1 cellular context compared by ENCODE assay signal in the genomic region with DNA sequence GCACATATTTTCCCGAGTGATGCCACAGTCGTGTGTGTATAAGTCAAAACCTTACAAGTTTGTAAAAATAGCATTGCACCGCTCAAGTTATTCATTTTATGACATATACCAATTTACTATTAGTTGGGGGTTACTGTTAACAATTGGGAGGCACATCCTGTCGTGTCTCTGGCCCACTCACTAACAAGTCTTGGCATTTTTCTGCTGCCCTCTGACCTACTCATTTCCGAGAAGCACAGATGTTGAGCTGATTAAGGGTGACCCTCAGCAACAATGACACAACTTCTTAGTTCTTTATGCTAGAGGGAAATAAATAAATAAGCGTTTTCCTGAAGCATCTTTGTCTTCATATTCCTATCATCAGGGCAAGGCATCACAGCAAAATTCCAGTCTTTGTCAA.
A peak's percentile ranks its signal among the peaks of the same experiment; 100 is the strongest.
TF ChIP-seq lines count a peak whose summit lies in the region.

No MANE protein-coding gene starts in this region.

TF ChIP-seq in endothelial cell of umbilical vein, 7 proteins besides CTCF, POLR2A, EP300 and RAD21:
- TF ChIP-seq, protein P1, sequence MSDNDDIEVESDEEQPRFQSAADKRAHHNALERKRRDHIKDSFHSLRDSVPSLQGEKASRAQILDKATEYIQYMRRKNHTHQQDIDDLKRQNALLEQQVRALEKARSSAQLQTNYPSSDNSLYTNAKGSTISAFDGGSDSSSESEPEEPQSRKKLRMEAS (IDR thresholded peaks at IDR 0.05; ENCODE audit: insufficient read depth, insufficient read length) = no peak
- TF ChIP-seq GATA2 (IDR thresholded peaks at IDR 0.05; ENCODE audit: insufficient read depth, insufficient read length, low read depth, low read length) (peak; percentile 88), FOS (IDR thresholded peaks at IDR 0.05; ENCODE audit: borderline replicate concordance, insufficient read depth, low read length) (peak; percentile 48), JUN (IDR thresholded peaks at IDR 0.05; ENCODE audit: borderline replicate concordance, insufficient read depth, insufficient read length, low read depth) (peak; percentile 63), POLR2AphosphoS5 (IDR thresholded peaks at IDR 0.05; ENCODE audit: insufficient read depth, low read depth, low read length) (peak; percentile 80)
